Comparison of ENCODE assay signal across 9 cellular contexts in genomic region chr6:84967389-84967788, GRCh38.
DNase-seq lines count a peak whose midpoint lies in the region; ATAC-seq and TF ChIP-seq lines count a peak whose summit lies in the region.
"Had no signal": no experiment of that assay in that cellular context is flagged by ENCODE, and none has a peak within 500 bp of the region (broad histone marks: within the 10 kb centered on the region; RNA-seq: fewer than 3 reads in every experiment).

No MANE protein-coding gene starts in this region.

- POLR2A ChIA-PET in BJ (lab: Charles Lee): interaction anchor here (0.6 kb wide), 1 partner anchor 390 kb away, joined by 15 read pairs; no protein-coding TSS in a partner anchor

- no peak overlapping the region for H3K4me3 ChIP-seq in BJ (ENCODE audit: low read depth, low read length)

- no peak for ATAC-seq in activated T-cell treated with anti-CD3 and anti-CD28 coated beads, Interleukin-2, amount 50 U/mL, for 72 hours (replicated peaks in 1 of 2)
- no peak for ATAC-seq in GM18870 (IDR thresholded peaks at IDR 0.05; ENCODE audit: unreplicated experiment)

- H3K27me3 Mint-ChIP-seq in activated T-cell treated with anti-CD3 and anti-CD28 coated beads, Interleukin-2, amount 50 U/mL, for 72 hours (ENCODE audit: low read depth): no peaks in the 10 kb centered on the region

- no peaks in the 10 kb centered on the region for H3K36me3 ChIP-seq in BJ (ENCODE audit: control insufficient read depth, insufficient read depth, low read length)

- H3K4me1 Mint-ChIP-seq in activated T-cell treated with anti-CD3 and anti-CD28 coated beads, Interleukin-2, amount 50 U/mL, for 72 hours (ENCODE audit: low read depth): no peaks in the 10 kb centered on the region

- CTCF ChIA-PET in BJ (lab: Yijun Ruan, JAX): interaction anchor here (0.6 to 3.0 kb wide), 6 partner anchors 9 to 740 kb away, joined by 3 to 13 read pairs (median 4); partner anchors contain the start of gene CEP162

- in situ Hi-C loops in SK-MEL-5 (cut with HindIII; ENCODE audit: low pct_unique_long_range_greater_than_20kb, low sequenced_read_pairs): no loop called here

- no peak overlapping the region for H3K27ac Mint-ChIP-seq in activated T-cell treated with anti-CD3 and anti-CD28 coated beads, Interleukin-2, amount 50 U/mL, for 72 hours

- no peak overlapping the region for H3K4me3 Mint-ChIP-seq in activated T-cell treated with anti-CD3 and anti-CD28 coated beads, Interleukin-2, amount 50 U/mL, for 72 hours

- peaks cover 4 to 7% of the 10 kb centered on the region in 2 donors for H3K9me3 Mint-ChIP-seq in activated T-cell treated with anti-CD3 and anti-CD28 coated beads, Interleukin-2, amount 50 U/mL, for 72 hours

- H3K27me3 ChIP-seq in BJ (ENCODE audit: control insufficient read depth, insufficient read depth, low read length): no peaks in the 10 kb centered on the region

- peak; percentile 63 for TF ChIP-seq CTCF in BJ (IDR thresholded peaks at IDR 0.05; ENCODE audit: insufficient read depth, low read depth, low read length)

- H3K36me3 Mint-ChIP-seq in activated T-cell treated with anti-CD3 and anti-CD28 coated beads, Interleukin-2, amount 50 U/mL, for 72 hours (ENCODE audit: insufficient read depth in 2 of 2): peaks cover 0 to 2% of the 10 kb centered on the region in 2 donors

- DNase-seq in BJ (ENCODE audit: low read depth): no peak
- DNase-seq in HK-2 (ENCODE audit: unreplicated experiment): peak; percentile 18
- peak; percentile 71 for DNase-seq in SK-MEL-5 (ENCODE audit: low read depth, low spot score)
- peak; percentile 57 for DNase-seq in iPS DF 19.7 (ENCODE audit: low read depth, low spot score)
- DNase-seq in activated T-cell treated with anti-CD3 and anti-CD28 coated beads, Interleukin-2, amount 50 U/mL, for 72 hours: no peak
- no peak for DNase-seq in NCI-H510A (lab: John Stamatoyannopoulos, UW)
- DNase-seq in activated CD8-positive, alpha-beta memory T cell treated with anti-CD3 and anti-CD28 coated beads, Interleukin-2, amount 50 U/mL, for 48 hours: no peak
- DNase-seq: stimulated activated CD4-positive, alpha-beta T cell treated with anti-CD3 and anti-CD28 coated beads, Interleukin-4, amount 100 ng/mL, for 4 hours had no signal

Comparison
In these comparisons a context has a peak if more than half of its experiments do, and no peak if none do; other contexts are left out.
1. DNase-seq: peak in HK-2 (single experiment), SK-MEL-5 (single experiment) and iPS DF 19.7 (single experiment); none in BJ (single experiment), activated T-cell treated with anti-CD3 and anti-CD28 coated beads, Interleukin-2, amount 50 U/mL, for 72 hours (0 of 2), NCI-H510A (single experiment) and activated CD8-positive, alpha-beta memory T cell treated with anti-CD3 and anti-CD28 coated beads, Interleukin-2, amount 50 U/mL, for 48 hours (single experiment).